In the genomic region with DNA sequence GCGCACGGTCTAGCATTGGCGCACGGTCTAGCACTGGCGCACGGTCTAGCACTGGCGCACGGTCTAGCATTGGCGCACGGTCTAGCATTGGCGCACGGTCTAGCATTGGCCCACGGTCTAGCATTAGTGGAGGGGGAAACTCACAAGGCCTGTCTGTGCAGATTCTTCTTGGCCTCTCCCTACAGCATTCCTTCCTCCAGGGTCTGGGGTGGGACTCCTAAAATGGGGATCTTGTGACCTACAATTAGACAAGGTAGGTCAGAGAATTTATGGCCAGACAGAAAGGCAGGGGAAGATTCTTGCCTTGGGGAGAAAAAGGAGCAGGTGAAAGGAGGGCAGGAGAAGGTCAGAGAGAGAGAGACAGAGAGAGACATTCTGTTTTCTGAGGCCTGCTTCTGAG, we compare ENCODE assay signal across 31 cellular contexts. TPM values are rescaled to one million over a fixed set of nuclear protein-coding genes. Genes with fewer than 3 reads are reported as not detected.
"Had no signal": no experiment of that assay in that cellular context is flagged by ENCODE, and none has a peak within 500 bp of the region (broad histone marks: within the 10 kb centered on the region; RNA-seq: fewer than 3 reads in every experiment).

No MANE protein-coding gene starts in this region.

- H3K9me3 Mint-ChIP-seq: activated CD4-positive, alpha-beta T cell treated with anti-CD3 and anti-CD28 coated beads, Interleukin-2, amount 10 ng/mL, durations not matched to agents 7 days and 5 days; activated CD8-positive, alpha-beta T cell treated with anti-CD3 and anti-CD28 coated beads for 36 hours; brain; nephron; stimulated activated naive B cell treated with anti-CD40 and anti-IgM and Interleukin-4, amounts not matched to agents 10 μg/mL and 1 μg/mL and 100 μg/mL, for 72 hours; T-cell; T-helper 2 cell treated with Interferon-gamma antibody and Interleukin-4, amounts not matched to agents 5 μg/mL and 100 μg/mL, for 36 hours had no signal

- ATAC-seq: activated CD8-positive, alpha-beta memory T cell treated with anti-CD3 and anti-CD28 coated beads, Interleukin-2, amount 10 ng/mL, durations not matched to agents 7 days and 5 days; activated CD8-positive, alpha-beta T cell treated with anti-CD3 and anti-CD28 coated beads for 36 hours; sciatic nerve; stimulated activated naive B cell treated with anti-CD40 and anti-IgM and Interleukin-4, amounts not matched to agents 10 μg/mL and 1 μg/mL and 100 μg/mL, for 72 hours; T-cell; upper lobe of right lung had no signal

- H3K36me3 Mint-ChIP-seq: activated CD8-positive, alpha-beta memory T cell treated with anti-CD3 and anti-CD28 coated beads, Interleukin-2, amount 10 ng/mL, durations not matched to agents 7 days and 5 days; brain; stimulated activated naive B cell treated with anti-CD40 and anti-IgM and Interleukin-4, amounts not matched to agents 10 μg/mL and 1 μg/mL and 100 μg/mL, for 72 hours; T-cell had no signal

- H3K4me1 Mint-ChIP-seq: activated CD4-positive, alpha-beta T cell treated with anti-CD3 and anti-CD28 coated beads, Interleukin-2, amount 10 ng/mL, durations not matched to agents 7 days and 5 days had no signal

- H3K27ac ChIP-seq: left ventricle myocardium inferior, testis, upper lobe of right lung, WERI-Rb-1 had no signal

- H3K4me1 ChIP-seq: testis had no signal

- H3K27me3 ChIP-seq: testis, upper lobe of right lung had no signal

- H3K27ac Mint-ChIP-seq: activated CD4-positive, alpha-beta T cell treated with anti-CD3 and anti-CD28 coated beads, Interleukin-2, amount 10 ng/mL, durations not matched to agents 7 days and 5 days; activated CD8-positive, alpha-beta memory T cell treated with anti-CD3 and anti-CD28 coated beads, Interleukin-2, amount 10 ng/mL, durations not matched to agents 7 days and 5 days; activated CD8-positive, alpha-beta T cell treated with anti-CD3 and anti-CD28 coated beads for 36 hours; nephron; T-cell; T-helper 2 cell treated with Interferon-gamma antibody and Interleukin-4, amounts not matched to agents 5 μg/mL and 100 μg/mL, for 36 hours had no signal

- H3K4me3 ChIP-seq: left ventricle myocardium inferior, testis, upper lobe of right lung had no signal

- H3K27me3 Mint-ChIP-seq: activated CD8-positive, alpha-beta T cell treated with anti-CD3 and anti-CD28 coated beads for 36 hours had no signal

- H3K9me3 ChIP-seq: left ventricle myocardium inferior, testis, upper lobe of right lung had no signal

- DNase-seq: activated CD4-positive, alpha-beta T cell treated with anti-CD3 and anti-CD28 coated beads, Interleukin-2, amount 10 ng/mL, durations not matched to agents 7 days and 5 days; activated CD4-positive, CD25-positive, alpha-beta regulatory T cell treated with anti-CD3 and anti-CD28 coated beads, Interleukin-2, amount 50 U/mL, for 72 hours; activated CD8-positive, alpha-beta memory T cell treated with anti-CD3 and anti-CD28 coated beads, Interleukin-2, amount 10 ng/mL, durations not matched to agents 7 days and 5 days; activated CD8-positive, alpha-beta T cell treated with anti-CD3 and anti-CD28 coated beads for 36 hours; activated effector memory CD4-positive, alpha-beta T cell treated with anti-CD3 and anti-CD28 coated beads, Interleukin-2, amount 50 U/mL, for 16 hours; activated naive CD4-positive, alpha-beta T cell treated with anti-CD3 and anti-CD28 coated beads, Interleukin-2, amount 50 U/mL, for 16 hours; activated T-cell treated with anti-CD3 and anti-CD28 coated beads for 4 hours; caudate nucleus; dermis blood vessel endothelial cell; effector CD8-positive, alpha-beta T cell; foreskin melanocyte; left ventricle myocardium inferior; mammary epithelial cell; occipital lobe; small intestine; stimulated activated CD4-positive, alpha-beta T cell treated with anti-CD3 and anti-CD28 coated beads, Interleukin-2, amount 100 ng/mL, for 48 hours; stimulated activated CD8-positive, alpha-beta memory T cell treated with anti-CD3 and anti-CD28 coated beads, Interleukin-4, amount 100 ng/mL, for 48 hours; stimulated activated naive B cell treated with anti-CD40 and anti-IgM and Interleukin-4, amounts not matched to agents 10 μg/mL and 1 μg/mL and 100 μg/mL, for 72 hours; T-cell; testis; WERI-Rb-1 had no signal

- H3K36me3 ChIP-seq: left ventricle myocardium inferior, upper lobe of right lung, WERI-Rb-1 had no signal

- H3K4me3 Mint-ChIP-seq: activated CD4-positive, alpha-beta T cell treated with anti-CD3 and anti-CD28 coated beads, Interleukin-2, amount 10 ng/mL, durations not matched to agents 7 days and 5 days; activated CD8-positive, alpha-beta memory T cell treated with anti-CD3 and anti-CD28 coated beads, Interleukin-2, amount 10 ng/mL, durations not matched to agents 7 days and 5 days; activated CD8-positive, alpha-beta T cell treated with anti-CD3 and anti-CD28 coated beads for 36 hours; nephron; stimulated activated naive B cell treated with anti-CD40 and anti-IgM and Interleukin-4, amounts not matched to agents 10 μg/mL and 1 μg/mL and 100 μg/mL, for 72 hours; T-cell; T-helper 2 cell treated with Interferon-gamma antibody and Interleukin-4, amounts not matched to agents 5 μg/mL and 100 μg/mL, for 36 hours had no signal

RNA-seq across cellular contexts. Expression of a gene that starts 39.9 kb away (rescaled TPM):
- total RNA-seq: activated CD4-positive, alpha-beta T cell treated with anti-CD3 and anti-CD28 coated beads, Interleukin-2, amount 10 ng/mL, durations not matched to agents 7 days and 5 days; activated CD8-positive, alpha-beta memory T cell treated with anti-CD3 and anti-CD28 coated beads, Interleukin-2, amount 10 ng/mL, durations not matched to agents 7 days and 5 days; activated CD8-positive, alpha-beta T cell treated with anti-CD3 and anti-CD28 coated beads for 36 hours; aorta; dermis blood vessel endothelial cell; kidney epithelial cell; left ventricle myocardium inferior; mononuclear cell; myocyte; occipital lobe; sciatic nerve; T-cell; upper lobe of right lung had no signal
- polyA plus RNA-seq: aorta, esophagus, small intestine had no signal
